19 cellular contexts compared by ENCODE assay signal in the genomic region with DNA sequence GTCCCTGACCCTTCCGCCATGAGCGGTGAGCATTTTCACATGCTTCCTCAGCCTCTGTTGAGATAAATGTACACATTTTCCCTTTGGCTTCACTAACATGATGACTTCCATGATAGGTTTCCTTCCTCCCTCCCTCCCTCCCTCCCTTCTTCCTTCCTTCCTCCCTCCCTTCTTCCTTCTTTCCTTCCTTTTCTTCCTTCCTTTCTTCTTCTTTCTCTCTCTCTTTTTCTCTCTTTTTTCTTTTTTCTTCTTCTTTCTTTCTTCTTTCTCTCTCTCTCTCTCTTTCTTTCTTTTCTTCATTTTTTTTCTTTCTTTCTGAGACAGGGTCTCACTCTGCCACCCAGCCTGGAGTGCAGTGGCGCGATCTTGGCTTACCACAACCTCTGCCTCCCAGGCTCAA. TPM values are rescaled to one million over a fixed set of nuclear protein-coding genes. Genes with fewer than 3 reads are reported as not detected.
DNase-seq lines count a peak whose midpoint lies in the region; ATAC-seq and TF ChIP-seq lines count a peak whose summit lies in the region.
"Had no signal": no experiment of that assay in that cellular context is flagged by ENCODE, and none has a peak within 500 bp of the region (broad histone marks: within the 10 kb centered on the region; RNA-seq: fewer than 3 reads in every experiment).

No MANE protein-coding gene starts in this region.

- intact Hi-C loops in left ventricle myocardium superior (cut with micrococcal nuclease) = no loop called here

- no peak overlapping the region for H3K4me2 ChIP-seq in neuronal stem cell (ENCODE audit: insufficient read depth, low read length, poor library complexity, severe bottlenecking)
- H3K4me2 ChIP-seq: A549 had no signal

- no peaks in the 10 kb centered on the region for H3K27me3 Mint-ChIP-seq in activated T-cell treated with anti-CD3 and anti-CD28 coated beads, Interleukin-2, amount 50 U/mL, for 72 hours (ENCODE audit: low read depth)
- H3K27me3 Mint-ChIP-seq in activated T-cell treated with anti-CD3 and anti-CD28 coated beads, Interleukin-2, amount 50 U/mL, for 4 hours (ENCODE audit: low read depth) = peaks cover 1% of the 10 kb centered on the region
- H3K27me3 Mint-ChIP-seq in glutamatergic neuron (ENCODE audit: unreplicated experiment) = peaks cover 2% of the 10 kb centered on the region

- H2BK5ac ChIP-seq in neuronal stem cell (ENCODE audit: low read length) = no peak overlapping the region

- H3K18ac ChIP-seq in neuronal stem cell (ENCODE audit: low read length) = peak overlapping the region; percentile 50

- H3K4me1 Mint-ChIP-seq in activated T-cell treated with anti-CD3 and anti-CD28 coated beads, Interleukin-2, amount 50 U/mL, for 72 hours (ENCODE audit: low read depth) = no peaks in the 10 kb centered on the region
- no peaks in the 10 kb centered on the region for H3K4me1 Mint-ChIP-seq in activated T-cell treated with anti-CD3 and anti-CD28 coated beads, Interleukin-2, amount 50 U/mL, for 4 hours (ENCODE audit: low read depth)
- no peaks in the 10 kb centered on the region for H3K4me1 Mint-ChIP-seq in glutamatergic neuron (ENCODE audit: low read depth, unreplicated experiment)
- H3K4me1 Mint-ChIP-seq: H9 had no signal

- H3K27ac ChIP-seq in neuronal stem cell (replicated peaks; ENCODE audit: low read length) = no peak overlapping the region
- H3K27ac ChIP-seq: 22Rv1, A549 had no signal

- H2AK5ac ChIP-seq in neuronal stem cell (ENCODE audit: low read depth, low read length) = no peak overlapping the region

- peaks cover 0 to 4% of the 10 kb centered on the region in 2 donors for H3K9me3 Mint-ChIP-seq in activated T-cell treated with anti-CD3 and anti-CD28 coated beads, Interleukin-2, amount 50 U/mL, for 72 hours
- H3K9me3 Mint-ChIP-seq in activated T-cell treated with anti-CD3 and anti-CD28 coated beads, Interleukin-2, amount 50 U/mL, for 4 hours = peaks cover 8% of the 10 kb centered on the region
- peaks cover 9% of the 10 kb centered on the region for H3K9me3 Mint-ChIP-seq in glutamatergic neuron (ENCODE audit: unreplicated experiment)

- no peak overlapping the region for H2BK120ac ChIP-seq in neuronal stem cell (ENCODE audit: low read depth, low read length)

- H3K4me1 ChIP-seq in neuronal stem cell (ENCODE audit: control insufficient read depth in 2 of 2, insufficient read depth in 1 of 2, low read depth in 1 of 2, low read length in 2 of 2) = peaks cover 7% of the 10 kb centered on the region in 2 donors
- H3K4me1 ChIP-seq: A549 had no signal

- H3K4ac ChIP-seq in neuronal stem cell (ENCODE audit: low read length) = no peak overlapping the region

- H3K36me3 Mint-ChIP-seq in activated T-cell treated with anti-CD3 and anti-CD28 coated beads, Interleukin-2, amount 50 U/mL, for 72 hours (ENCODE audit: insufficient read depth in 2 of 2) = no peaks in the 10 kb centered on the region
- H3K36me3 Mint-ChIP-seq in activated T-cell treated with anti-CD3 and anti-CD28 coated beads, Interleukin-2, amount 50 U/mL, for 4 hours (ENCODE audit: insufficient read depth) = peaks cover 1% of the 10 kb centered on the region
- H3K36me3 Mint-ChIP-seq in glutamatergic neuron (ENCODE audit: unreplicated experiment) = peaks cover 4% of the 10 kb centered on the region
- H3K36me3 Mint-ChIP-seq: CD8-positive, alpha-beta T cell; IgD-negative memory B cell had no signal

- no peak overlapping the region for H4K8ac ChIP-seq in neuronal stem cell (ENCODE audit: low read depth, low read length)

- peak overlapping the region; percentile 84 for H3K14ac ChIP-seq in neuronal stem cell (ENCODE audit: low read length)

- H3K4me3 ChIP-seq in neuronal stem cell (ENCODE audit: low read length in 2 of 2) = no peak overlapping the region
- H3K4me3 ChIP-seq: A549 had no signal

- peak overlapping the region; percentile 94 for H3K27ac Mint-ChIP-seq in activated T-cell treated with anti-CD3 and anti-CD28 coated beads, Interleukin-2, amount 50 U/mL, for 72 hours
- peak overlapping the region; percentile 43 for H3K27ac Mint-ChIP-seq in glutamatergic neuron (ENCODE audit: unreplicated experiment)
- H3K27ac Mint-ChIP-seq: CD8-positive, alpha-beta T cell; H9; IgD-negative memory B cell had no signal

- H3K27me3 ChIP-seq in neuronal stem cell (ENCODE audit: control insufficient read depth in 3 of 3, insufficient read depth in 3 of 3, low read depth in 1 of 3, low read length in 3 of 3) = no peaks in the 10 kb centered on the region

- no CpG with 5 or more reads among the region's 4 CpGs for WGBS in neuronal stem cell (ENCODE audit: extremely low coverage in 2 of 2, insufficient read length in 2 of 2, insufficient replicate concordance in 1 of 2), 2 donors

- H3K79me1 ChIP-seq in neuronal stem cell (ENCODE audit: low read depth, low read length) = no peaks in the 10 kb centered on the region

- no peak overlapping the region for H4K91ac ChIP-seq in neuronal stem cell (ENCODE audit: low read depth, low read length, poor library complexity)

- peak overlapping the region; percentile 30 for H2BK15ac ChIP-seq in neuronal stem cell (ENCODE audit: low read length)

- ATAC-seq in activated T-cell treated with anti-CD3 and anti-CD28 coated beads, Interleukin-2, amount 50 U/mL, for 72 hours (replicated peaks in 1 of 2) = no peak
- no peak for ATAC-seq in activated T-cell treated with anti-CD3 and anti-CD28 coated beads, Interleukin-2, amount 50 U/mL, for 4 hours
- ATAC-seq in GM21381 (IDR thresholded peaks at IDR 0.05; ENCODE audit: unreplicated experiment) (no peak), left ventricle myocardium superior (no peak)
- ATAC-seq: A549; CD8-positive, alpha-beta T cell had no signal

- H3K36me3 ChIP-seq in neuronal stem cell (replicated peaks in 1 of 2; ENCODE audit: control insufficient read depth in 2 of 2, insufficient read depth in 2 of 2, low read length in 2 of 2) = no peaks in the 10 kb centered on the region

- peak overlapping the region; percentile 46 for H2BK12ac ChIP-seq in neuronal stem cell (ENCODE audit: low read length)

- no peak overlapping the region for H3K9ac ChIP-seq in neuronal stem cell (ENCODE audit: low read depth, low read length, poor library complexity)

- no peak overlapping the region for H3K4me3 Mint-ChIP-seq in activated T-cell treated with anti-CD3 and anti-CD28 coated beads, Interleukin-2, amount 50 U/mL, for 72 hours
- H3K4me3 Mint-ChIP-seq in activated T-cell treated with anti-CD3 and anti-CD28 coated beads, Interleukin-2, amount 50 U/mL, for 4 hours = no peak overlapping the region
- H3K4me3 Mint-ChIP-seq in glutamatergic neuron (ENCODE audit: unreplicated experiment) = no peak overlapping the region
- H3K4me3 Mint-ChIP-seq: CD8-positive, alpha-beta T cell; H9; IgD-negative memory B cell had no signal

- H3K9me3 ChIP-seq in neuronal stem cell (replicated peaks in 1 of 2; ENCODE audit: control insufficient read depth in 2 of 2, insufficient read depth in 1 of 2, low read depth in 1 of 2, low read length in 2 of 2) = peaks cover 0 to 3% of the 10 kb centered on the region in 2 donors

- no peak for TF ChIP-seq CTCF in glutamatergic neuron (IDR thresholded peaks at IDR 0.05; ENCODE audit: partially characterized antibody, unreplicated experiment)

- no peak overlapping the region for H3K23ac ChIP-seq in neuronal stem cell (ENCODE audit: low read depth, low read length, poor library complexity)

- no peak for DNase-seq in activated T-cell treated with anti-CD3 and anti-CD28 coated beads, Interleukin-2, amount 50 U/mL, for 72 hours
- DNase-seq in activated T-cell treated with anti-CD3 and anti-CD28 coated beads, Interleukin-2, amount 50 U/mL, for 4 hours = no peak
- DNase-seq in glutamatergic neuron (no peak), neuronal stem cell (ENCODE audit: low spot score) (no peak), left ventricle myocardium superior (no peak), NCI-H345 treated with DMSO at 0.1 percent for 48 hours (lab: John Stamatoyannopoulos, UW; ENCODE audit: unreplicated experiment) (no peak), NCI-H2107 treated with DMSO at 0.1 percent for 48 hours (lab: John Stamatoyannopoulos, UW; ENCODE audit: unreplicated experiment) (no peak)
- DNase-seq: AML-193, Calu3, DMS79 treated with DMSO at 0.1 percent for 48 hours, GF-D8, H9 had no signal

- peak overlapping the region; percentile 80 for H2AFZ ChIP-seq in neuronal stem cell (ENCODE audit: low read length)

RNA-seq across cellular contexts. Expression of gene HGFAC, which starts 8.9 kb away (rescaled TPM):
- total RNA-seq in activated T-cell treated with anti-CD3 and anti-CD28 coated beads, Interleukin-2, amount 50 U/mL, for 72 hours = under 1 TPM; 0.51 to 0.62 TPM
- total RNA-seq in activated T-cell treated with anti-CD3 and anti-CD28 coated beads, Interleukin-2, amount 50 U/mL, for 4 hours = under 1 TPM in 1 of 3 donors, not detected in 2; 0.11 TPM
- total RNA-seq in glutamatergic neuron (ENCODE audit: unreplicated experiment) (9.4 TPM), left ventricle myocardium superior (0.67 TPM)
- 0.59 TPM for polyA plus RNA-seq in neuronal stem cell (2013, experiment 1 of 2)
- polyA plus RNA-seq in neuronal stem cell (2013, experiment 2 of 2) = 0.61 TPM
- total RNA-seq: Calu3; CD8-positive, alpha-beta T cell had no signal
- polyA plus RNA-seq: BJ, IgD-negative memory B cell had no signal

RNA-seq across cellular contexts. Expression of gene DOK7, which starts 12.5 kb away (rescaled TPM):
- not detected for total RNA-seq in activated T-cell treated with anti-CD3 and anti-CD28 coated beads, Interleukin-2, amount 50 U/mL, for 72 hours
- total RNA-seq in activated T-cell treated with anti-CD3 and anti-CD28 coated beads, Interleukin-2, amount 50 U/mL, for 4 hours = not detected
- 5.1 TPM for total RNA-seq in glutamatergic neuron (ENCODE audit: unreplicated experiment)
- polyA plus RNA-seq in neuronal stem cell (2013, experiment 1 of 2) = 0.14 TPM
- 0.11 TPM for polyA plus RNA-seq in neuronal stem cell (2013, experiment 2 of 2)
- total RNA-seq in left ventricle myocardium superior = 35.5 TPM
- total RNA-seq: CD8-positive, alpha-beta T cell; H1 had no signal
- polyA plus RNA-seq: BJ had no signal
